In the genomic region with DNA sequence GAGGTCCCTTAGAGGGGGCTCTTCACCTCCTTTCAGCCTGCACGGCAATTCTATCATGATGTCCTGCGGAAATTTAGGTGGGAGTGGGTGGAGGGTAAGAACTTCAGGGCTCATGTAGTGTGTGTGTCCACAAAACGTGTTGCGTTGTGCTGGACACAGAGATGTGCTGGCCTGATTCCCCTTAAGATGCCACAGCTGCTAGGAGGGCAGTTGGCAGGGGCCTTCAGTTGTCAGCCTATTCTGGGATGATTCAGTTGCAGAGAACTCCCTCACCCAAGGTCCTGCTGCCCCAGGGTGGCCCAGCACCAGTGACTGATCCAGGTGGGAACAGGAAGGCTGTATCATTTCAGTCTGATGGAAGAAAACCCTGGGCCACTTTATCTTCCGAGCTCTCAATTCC, we compare ENCODE assay signal across 11 cellular contexts. TPM values are rescaled to one million over a fixed set of nuclear protein-coding genes. Genes with fewer than 3 reads are reported as not detected.
DNase-seq lines count a peak whose midpoint lies in the region; ATAC-seq and TF ChIP-seq lines count a peak whose summit lies in the region.
"Had no signal": no experiment of that assay in that cellular context is flagged by ENCODE, and none has a peak within 500 bp of the region (broad histone marks: within the 10 kb centered on the region; RNA-seq: fewer than 3 reads in every experiment).

No MANE protein-coding gene starts in this region.

- H3K9me3 Mint-ChIP-seq in activated CD4-positive, alpha-beta T cell treated with anti-CD3 and anti-CD28 coated beads, Interleukin-2, amount 10 ng/mL, durations not matched to agents 24 days and 14 days, result no peaks in the 10 kb centered on the region
- no peaks in the 10 kb centered on the region for H3K9me3 Mint-ChIP-seq in effector memory CD8-positive, alpha-beta T cell

- H3K4me1 ChIP-seq in Panc1 (ENCODE audit: control insufficient read depth, insufficient read depth, low read length) (peaks cover 35% of the 10 kb centered on the region), parathyroid adenoma (peaks cover 7% of the 10 kb centered on the region), upper lobe of right lung (peaks cover 3% of the 10 kb centered on the region)

- peaks cover 11% of the 10 kb centered on the region for H3K27me3 Mint-ChIP-seq in activated CD4-positive, alpha-beta T cell treated with anti-CD3 and anti-CD28 coated beads, Interleukin-2, amount 10 ng/mL, durations not matched to agents 24 days and 14 days
- peaks cover 10 to 18% of the 10 kb centered on the region in 2 donors for H3K27me3 Mint-ChIP-seq in effector memory CD8-positive, alpha-beta T cell

- no peak overlapping the region for H3K9ac ChIP-seq in parathyroid adenoma

- H3K4me2 ChIP-seq in parathyroid adenoma (ENCODE audit: low read length), result no peak overlapping the region

- peak overlapping the region; percentile 99 for H3K4me3 Mint-ChIP-seq in activated CD4-positive, alpha-beta T cell treated with anti-CD3 and anti-CD28 coated beads, Interleukin-2, amount 10 ng/mL, durations not matched to agents 24 days and 14 days
- peak overlapping the region; percentile 90 to 93 for H3K4me3 Mint-ChIP-seq in effector memory CD8-positive, alpha-beta T cell

- CTCF ChIA-PET in Panc1 (lab: Charles Lee), result no interaction called here

- H3K36me3 ChIP-seq in Panc1 (ENCODE audit: control insufficient read depth, insufficient read depth, low read length) (peaks cover 28% of the 10 kb centered on the region), parathyroid adenoma (ENCODE audit: control insufficient read depth, insufficient read depth, low read length) (no peaks in the 10 kb centered on the region), upper lobe of right lung (no peaks in the 10 kb centered on the region)

- H3K79me2 ChIP-seq in parathyroid adenoma, result no peaks in the 10 kb centered on the region

- peak overlapping the region; percentile 84 for H2AFZ ChIP-seq in parathyroid adenoma

- in situ Hi-C loops in Panc1 (cut with HindIII; ENCODE audit: low pct_unique_long_range_greater_than_20kb, low sequenced_read_pairs), result no loop called here

- peak overlapping the region; percentile 99 for H3K27ac ChIP-seq in Panc1 (ENCODE audit: low read length)
- H3K27ac ChIP-seq in parathyroid adenoma, result no peak overlapping the region
- H3K27ac ChIP-seq in upper lobe of right lung, result no peak overlapping the region

- H3K27me3 ChIP-seq in Panc1 (ENCODE audit: control insufficient read depth, insufficient read depth, low read length), result no peaks in the 10 kb centered on the region
- no peaks in the 10 kb centered on the region for H3K27me3 ChIP-seq in parathyroid adenoma (ENCODE audit: control insufficient read depth, insufficient read depth, low read length)
- no peaks in the 10 kb centered on the region for H3K27me3 ChIP-seq in upper lobe of right lung

- POLR2A ChIA-PET in Panc1 (lab: Charles Lee), result no interaction called here

- peaks cover 42% of the 10 kb centered on the region for H3K4me1 Mint-ChIP-seq in activated CD4-positive, alpha-beta T cell treated with anti-CD3 and anti-CD28 coated beads, Interleukin-2, amount 10 ng/mL, durations not matched to agents 24 days and 14 days
- H3K4me1 Mint-ChIP-seq in effector memory CD8-positive, alpha-beta T cell (ENCODE audit: low read depth in 2 of 2), result peaks cover 12 to 16% of the 10 kb centered on the region in 2 donors

- H3K4me3 ChIP-seq in Panc1 (ENCODE audit: low read depth in 2 of 2, low read length in 2 of 2) (peak overlapping the region in 1 of 2 experiments; percentile 94; a peak in 1 of 4 replicates), parathyroid adenoma (ENCODE audit: low read depth, low read length) (no peak overlapping the region), upper lobe of right lung (no peak overlapping the region)

- DNase-seq in activated CD4-positive, alpha-beta T cell treated with anti-CD3 and anti-CD28 coated beads, Interleukin-2, amount 10 ng/mL, durations not matched to agents 24 days and 14 days, result peak; percentile 61
- no peak for DNase-seq in activated CD4-positive, alpha-beta T cell treated with anti-CD3 and anti-CD28 coated beads for 48 hours
- no peak for DNase-seq in Panc1 (ENCODE audit: low read depth, low spot score)
- DNase-seq in effector memory CD8-positive, alpha-beta T cell, result no peak
- DNase-seq in upper lobe of right lung, result no peak
- DNase-seq: left ventricle myocardium superior; spleen; stimulated activated naive CD4-positive, alpha-beta T cell treated with Interleukin-2 at 50 U/mL for 16 hours had no signal

- H3K27ac Mint-ChIP-seq in activated CD4-positive, alpha-beta T cell treated with anti-CD3 and anti-CD28 coated beads, Interleukin-2, amount 10 ng/mL, durations not matched to agents 24 days and 14 days, result peak overlapping the region; percentile 14
- no peak overlapping the region for H3K27ac Mint-ChIP-seq in effector memory CD8-positive, alpha-beta T cell

- BruUV-seq in Panc1 (replicated peaks; lab: Mats Ljungman, UMichigan), result no TSS peak

- ATAC-seq in Panc1 (no peak), upper lobe of right lung (no peak), GM21515 (IDR thresholded peaks at IDR 0.05; ENCODE audit: unreplicated experiment) (no peak), GM21381 (IDR thresholded peaks at IDR 0.05; ENCODE audit: unreplicated experiment) (no peak)
- no peak for ATAC-seq in effector memory CD8-positive, alpha-beta T cell (replicated peaks)

- H3K9me3 ChIP-seq in Panc1 (ENCODE audit: control insufficient read depth, insufficient read depth, low read depth, low read length) (no peaks in the 10 kb centered on the region), parathyroid adenoma (ENCODE audit: control insufficient read depth, low read length) (no peaks in the 10 kb centered on the region), upper lobe of right lung (no peaks in the 10 kb centered on the region)
- H3K9me3 ChIP-seq: spleen had no signal

- peaks cover 26% of the 10 kb centered on the region for H3K36me3 Mint-ChIP-seq in activated CD4-positive, alpha-beta T cell treated with anti-CD3 and anti-CD28 coated beads, Interleukin-2, amount 10 ng/mL, durations not matched to agents 24 days and 14 days (ENCODE audit: low read depth)
- peaks cover 7% of the 10 kb centered on the region for H3K36me3 Mint-ChIP-seq in effector memory CD8-positive, alpha-beta T cell (ENCODE audit: insufficient read depth)

- TF ChIP-seq CTCF in Panc1 (IDR thresholded peaks at IDR 0.05) (no peak), parathyroid adenoma (IDR thresholded peaks at IDR 0.05) (no peak), upper lobe of right lung (IDR thresholded peaks at IDR 0.05) (no peak)

- intact Hi-C loops in activated CD4-positive, alpha-beta T cell treated with anti-CD3 and anti-CD28 coated beads, Interleukin-2, amount 10 ng/mL, durations not matched to agents 24 days and 14 days (cut with micrococcal nuclease), result loop anchor here (10.0 kb wide), 1 partner anchor 301 kb away; no protein-coding TSS in a partner anchor
- intact Hi-C loops in Panc1 (cut with micrococcal nuclease; ENCODE audit: unreplicated experiment), result loop anchor here (5.0 kb wide), 1 partner anchor 1252 kb away; no protein-coding TSS in a partner anchor
- intact Hi-C loops in upper lobe of right lung (cut with DNase I), result no loop called here

RNA-seq across cellular contexts. Expression of a gene that starts 1.0 kb away (rescaled TPM):
- 41.5 and 45.6 TPM in 2 replicates for total RNA-seq in activated CD4-positive, alpha-beta T cell treated with anti-CD3 and anti-CD28 coated beads, Interleukin-2, amount 10 ng/mL, durations not matched to agents 24 days and 14 days
- 87.0 TPM for total RNA-seq in Panc1 (2021; ENCODE audit: unreplicated experiment)
- 65.2 TPM for polyA plus RNA-seq in Panc1 (2012; ENCODE audit: insufficient read length)
- 1.2 TPM for total RNA-seq in upper lobe of right lung

Comparison
In these comparisons a context has a peak if more than half of its experiments do, and no peak if none do; other contexts are left out.
1. RNA of a gene that starts 1.0 kb away (total RNA-seq): 87.0 TPM in Panc1 (single experiment) and 41.5 to 45.6 TPM in activated CD4-positive, alpha-beta T cell treated with anti-CD3 and anti-CD28 coated beads, Interleukin-2, amount 10 ng/mL, durations not matched to agents 24 days and 14 days; 1.2 TPM in upper lobe of right lung (single experiment); every median in the first group is over 10 times any median in the second.